In the genomic region with DNA sequence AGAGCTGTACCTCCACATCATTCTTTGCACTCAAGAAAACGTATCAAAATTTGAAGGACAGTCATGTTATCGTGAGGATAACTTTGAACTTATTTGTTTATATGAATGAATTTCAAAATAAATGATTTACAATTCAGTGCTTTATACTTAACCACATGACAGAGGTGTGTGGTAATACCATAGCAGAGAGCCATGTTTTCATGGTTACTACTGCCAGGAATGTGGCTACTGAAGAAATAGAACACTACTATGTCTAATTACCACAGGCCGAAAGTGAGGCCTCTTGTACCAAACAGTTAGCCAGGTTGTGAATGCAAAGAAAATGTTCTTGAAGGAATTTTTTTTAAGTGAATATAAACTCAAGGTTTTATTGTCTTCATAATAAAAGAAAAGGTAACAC, we compare ENCODE assay signal across 20 cellular contexts. TPM values are rescaled to one million over a fixed set of nuclear protein-coding genes. Genes with fewer than 3 reads are reported as not detected.
DNase-seq lines count a peak whose midpoint lies in the region; ATAC-seq, FAIRE-seq and TF ChIP-seq lines count a peak whose summit lies in the region.
"Had no signal": no experiment of that assay in that cellular context is flagged by ENCODE, and none has a peak within 500 bp of the region (broad histone marks: within the 10 kb centered on the region; RNA-seq: fewer than 3 reads in every experiment).

No MANE protein-coding gene starts in this region.

- H3K4me2 ChIP-seq in A549, result no peak overlapping the region

- ATAC-seq in A549, result peak; percentile 40 to 56; a peak in 2 of 6 replicates
- no peak for ATAC-seq in GM21528 (IDR thresholded peaks at IDR 0.05; ENCODE audit: low FRiP score, unreplicated experiment)

- H3K4me3 ChIP-seq in A549, result no peak overlapping the region
- H3K4me3 ChIP-seq in astrocyte of the spinal cord (ENCODE audit: low read depth, low read length), result no peak overlapping the region

- POLR2A ChIA-PET in A549 (lab: Yijun Ruan, JAX), result no interaction called here

- in situ Hi-C loops in astrocyte of the spinal cord (cut with HindIII; ENCODE audit: low sequenced_read_pairs), result no loop called here

- TF ChIP-seq RAD21 in A549 (conservative IDR thresholded peaks at IDR 0.05 in 1 of 2, IDR thresholded peaks at IDR 0.05 in 1 of 2), result no peak

- no peak for TF ChIP-seq POLR2A in A549 (IDR thresholded peaks at IDR 0.05; ENCODE audit: low read length)

- CTCF ChIA-PET in A549 (lab: Yijun Ruan, JAX), result interaction anchor here (1.0 to 1.8 kb wide), 4 partner anchors 24 to 131 kb away, joined by 3 to 4 read pairs (median 4); no protein-coding TSS in a partner anchor

- H3K4me1 ChIP-seq in A549, result peaks cover 13% of the 10 kb centered on the region; the same call in 2 of the 3 replicates

- TF ChIP-seq EP300 in A549 (IDR thresholded peaks at IDR 0.05), result no peak

- WGBS in A549 (ENCODE audit: missing lambda C conversion rate), result 86% methylated on average over 3 of the region's 3 CpGs

- DNase-seq in A549 (ENCODE audit: low read depth in 1 of 2, low spot score in 1 of 2) (no peak), GM03348 (ENCODE audit: low spot score) (peak; percentile 37), astrocyte of the spinal cord (ENCODE audit: low read depth, low spot score) (peak; percentile 45), kidney tubule cell (ENCODE audit: low spot score) (peak; percentile 78), frontal cortex (ENCODE audit: low spot score in 2 of 2) (no peak)
- no peak for DNase-seq in activated CD4-positive, alpha-beta T cell treated with anti-CD3 and anti-CD28 coated beads for 1 hour
- DNase-seq in activated T-cell treated with anti-CD3 and anti-CD28 coated beads, Interleukin-2, amount 50 U/mL, for 48 hours, result no peak
- DNase-seq: activated CD4-positive, alpha-beta T cell treated with anti-CD3 and anti-CD28 coated beads, Interleukin-2, amount 10 ng/mL, durations not matched to agents 7 days and 5 days; activated naive CD4-positive, alpha-beta T cell treated with Interleukin-2 at 50 U/mL for 16 hours; dermis blood vessel endothelial cell; DMS79 treated with DMSO at 0.1 percent for 48 hours; H9; MV-4-11; NCI-H2029; NCI-H510A; stimulated activated naive CD4-positive, alpha-beta T cell treated with Interleukin-2 at 50 U/mL for 16 hours had no signal

- no peak for FAIRE-seq in A549 (lab: Jason Lieb, UNC)
- no peak for FAIRE-seq in frontal cortex (lab: Jason Lieb, UNC)
- FAIRE-seq: bronchial epithelial cell, keratinocyte had no signal

- no peak for TF ChIP-seq CTCF in A549 (IDR thresholded peaks at IDR 0.05)
- TF ChIP-seq CTCF in astrocyte of the spinal cord (IDR thresholded peaks at IDR 0.05; ENCODE audit: low read depth, low read length), result no peak

- H3K9me3 ChIP-seq in A549, result no peaks in the 10 kb centered on the region

- H3K27ac ChIP-seq in A549, result no peak overlapping the region
- H3K27ac ChIP-seq: epithelial cell of prostate had no signal

TF ChIP-seq in A549, 52 proteins besides CTCF, POLR2A, EP300 and RAD21:
- no peak for TF ChIP-seq JUN (IDR thresholded peaks at IDR 0.05)
- TF ChIP-seq, protein P1, sequence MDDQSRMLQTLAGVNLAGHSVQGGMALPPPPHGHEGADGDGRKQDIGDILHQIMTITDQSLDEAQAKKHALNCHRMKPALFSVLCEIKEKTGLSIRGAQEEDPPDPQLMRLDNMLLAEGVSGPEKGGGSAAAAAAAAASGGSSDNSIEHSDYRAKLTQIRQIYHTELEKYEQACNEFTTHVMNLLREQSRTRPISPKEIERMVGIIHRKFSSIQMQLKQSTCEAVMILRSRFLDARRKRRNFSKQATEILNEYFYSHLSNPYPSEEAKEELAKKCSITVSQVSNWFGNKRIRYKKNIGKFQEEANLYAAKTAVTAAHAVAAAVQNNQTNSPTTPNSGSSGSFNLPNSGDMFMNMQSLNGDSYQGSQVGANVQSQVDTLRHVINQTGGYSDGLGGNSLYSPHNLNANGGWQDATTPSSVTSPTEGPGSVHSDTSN (IDR thresholded peaks at IDR 0.05), result no peak
- TF ChIP-seq HDAC2 (IDR thresholded peaks at IDR 0.05), result no peak
- TF ChIP-seq ZFP36 (IDR thresholded peaks at IDR 0.05; ENCODE audit: borderline replicate concordance, partially characterized antibody), result no peak
- TF ChIP-seq NPAS2 (CRISPR knock-in tag; IDR thresholded peaks at IDR 0.05; ENCODE audit: borderline replicate concordance), result no peak
- no peak for TF ChIP-seq RCOR1 (IDR thresholded peaks at IDR 0.05; ENCODE audit: low read depth, low read length)
- no peak for TF ChIP-seq ZSCAN20 (CRISPR knock-in tag; IDR thresholded peaks at IDR 0.05)
- no peak for TF ChIP-seq RNF2 (IDR thresholded peaks at IDR 0.05; ENCODE audit: borderline replicate concordance, low read depth)
- TF ChIP-seq TFCP2L1 (CRISPR knock-in tag; IDR thresholded peaks at IDR 0.05), result no peak
- no peak for TF ChIP-seq MAFK (IDR thresholded peaks at IDR 0.05; ENCODE audit: partially characterized antibody)
- TF ChIP-seq NR3C1 (IDR thresholded peaks at IDR 0.05), result no peak
- TF ChIP-seq HOXA7 (CRISPR knock-in tag; IDR thresholded peaks at IDR 0.05), result no peak
- TF ChIP-seq FOSB (CRISPR knock-in tag; IDR thresholded peaks at IDR 0.05), result no peak
- no peak for TF ChIP-seq TP53 (CRISPR knock-in tag; IDR thresholded peaks at IDR 0.05)

RNA-seq across cellular contexts. Expression of a gene that starts 49.2 kb away (rescaled TPM):
- polyA plus RNA-seq in A549 (2011; rRNA removed), result 25.7 and 26.9 TPM in 2 replicates
- polyA plus RNA-seq in A549 (2012; cell fraction: cytosol; rRNA removed), result 8.6 and 12.2 TPM in 2 replicates
- polyA plus RNA-seq in A549 (2012; cell fraction: nucleus; rRNA removed), result 11.6 and 12.6 TPM in 2 replicates
- polyA plus RNA-seq in A549 (2017; fragmentation: RNase III; extraction: RNeasy Plus Mini Kit Qiagen cat#74134 plus additional on column Dnase treatment), result 15.9 to 19.3 TPM (median 15.9 TPM) in 3 replicates
- polyA minus RNA-seq in A549 (2011; rRNA and poly(A)+ RNA removed), result 29.7 and 39.7 TPM in 2 replicates
- 31.4 TPM for total RNA-seq in frontal cortex

Comparison
In these comparisons a context has a peak if more than half of its experiments do, and no peak if none do; other contexts are left out.
1. DNase-seq: peak in GM03348 (single experiment), astrocyte of the spinal cord (single experiment) and kidney tubule cell (single experiment); none in A549 (0 of 2), frontal cortex (0 of 2), activated CD4-positive, alpha-beta T cell treated with anti-CD3 and anti-CD28 coated beads for 1 hour (single experiment) and activated T-cell treated with anti-CD3 and anti-CD28 coated beads, Interleukin-2, amount 50 U/mL, for 48 hours (0 of 2).